Comparison of ENCODE assay signal across 17 cellular contexts in the genomic region with DNA sequence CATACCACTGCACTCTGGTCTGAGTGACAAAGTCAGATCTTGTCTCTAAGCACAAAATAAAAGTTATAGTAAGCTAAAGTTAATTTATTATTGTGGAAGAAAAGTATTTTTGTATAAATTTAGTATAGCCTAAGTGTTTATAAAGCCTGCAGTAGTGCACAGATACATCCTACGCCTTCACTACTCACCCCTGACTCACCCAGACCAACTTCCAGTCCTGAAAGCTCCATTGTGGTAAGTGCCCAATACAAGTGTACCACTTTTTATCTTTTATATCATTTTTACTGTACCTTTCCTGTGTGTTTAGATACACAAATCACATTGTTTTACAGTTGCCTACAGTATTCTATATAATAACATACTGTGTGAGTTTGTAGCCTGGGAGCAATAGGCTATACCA. TPM values are rescaled to one million over a fixed set of nuclear protein-coding genes. Genes with fewer than 3 reads are reported as not detected.
DNase-seq lines count a peak whose midpoint lies in the region; ATAC-seq, FAIRE-seq and TF ChIP-seq lines count a peak whose summit lies in the region.
"Had no signal": no experiment of that assay in that cellular context is flagged by ENCODE, and none has a peak within 500 bp of the region (broad histone marks: within the 10 kb centered on the region; RNA-seq: fewer than 3 reads in every experiment).

No MANE protein-coding gene starts in this region.

- H3K9me3 Mint-ChIP-seq in activated CD4-positive, alpha-beta memory T cell treated with anti-CD3 and anti-CD28 coated beads for 36 hours = no peaks in the 10 kb centered on the region
- no peaks in the 10 kb centered on the region for H3K9me3 Mint-ChIP-seq in glutamatergic neuron (ENCODE audit: unreplicated experiment)
- H3K9me3 Mint-ChIP-seq: T-helper 1 cell treated with Interleukin-12 subunit alpha and Interleukin-12 subunit beta and Interleukin-4 antibody, amounts not matched to agents 30 μg/mL and 1 μg/mL, for 36 hours; type B pancreatic cell had no signal

- no peak for TF ChIP-seq CTCF in glutamatergic neuron (IDR thresholded peaks at IDR 0.05; ENCODE audit: partially characterized antibody, unreplicated experiment)

- peak; percentile 16 for DNase-seq in stimulated activated CD4-positive, alpha-beta T cell treated with anti-CD3 and anti-CD28 coated beads, Interleukin-1b, Interleukin-23, amount 100 ng/mL, for 48 hours
- no peak for DNase-seq in stimulated activated CD4-positive, alpha-beta T cell treated with anti-CD3 and anti-CD28 coated beads, Interleukin-4, amount 100 ng/mL, for 24 hours
- DNase-seq in activated CD4-positive, alpha-beta memory T cell treated with anti-CD3 and anti-CD28 coated beads for 36 hours = peak; percentile 34
- DNase-seq in fibroblast of peridontal ligament (ENCODE audit: extremely low read depth) (peak; percentile 44), Ammon's horn (ENCODE audit: low spot score) (no peak), urothelium cell line (ENCODE audit: low spot score) (no peak), glutamatergic neuron (no peak)
- DNase-seq: activated T-cell treated with anti-CD3 and anti-CD28 coated beads, Interleukin-2, amount 50 U/mL, for 48 hours; aorta; NCI-H82; nucleus accumbens had no signal

- POLR2A ChIA-PET in activated CD4-positive, alpha-beta memory T cell treated with anti-CD3 and anti-CD28 coated beads for 36 hours (lab: Charles Lee) = no interaction called here

- peaks cover 24% of the 10 kb centered on the region for H3K4me1 Mint-ChIP-seq in activated CD4-positive, alpha-beta memory T cell treated with anti-CD3 and anti-CD28 coated beads for 36 hours (ENCODE audit: low read depth)
- H3K4me1 Mint-ChIP-seq in glutamatergic neuron (ENCODE audit: low read depth, unreplicated experiment) = peaks cover 3% of the 10 kb centered on the region

- H3K27me3 Mint-ChIP-seq in activated CD4-positive, alpha-beta memory T cell treated with anti-CD3 and anti-CD28 coated beads for 36 hours = no peaks in the 10 kb centered on the region
- H3K27me3 Mint-ChIP-seq in glutamatergic neuron (ENCODE audit: unreplicated experiment) = no peaks in the 10 kb centered on the region
- H3K27me3 Mint-ChIP-seq: type B pancreatic cell had no signal

- H3K27ac Mint-ChIP-seq in activated CD4-positive, alpha-beta memory T cell treated with anti-CD3 and anti-CD28 coated beads for 36 hours = no peak overlapping the region
- no peak overlapping the region for H3K27ac Mint-ChIP-seq in glutamatergic neuron (ENCODE audit: unreplicated experiment)
- H3K27ac Mint-ChIP-seq: type B pancreatic cell had no signal

- H3K36me3 Mint-ChIP-seq in activated CD4-positive, alpha-beta memory T cell treated with anti-CD3 and anti-CD28 coated beads for 36 hours = peaks cover 1% of the 10 kb centered on the region
- H3K36me3 Mint-ChIP-seq in glutamatergic neuron (ENCODE audit: unreplicated experiment) = no peaks in the 10 kb centered on the region

- ATAC-seq in HG03354 (IDR thresholded peaks at IDR 0.05; ENCODE audit: poor library complexity, severe bottlenecking, unreplicated experiment) = no peak
- ATAC-seq: sciatic nerve had no signal

- intact Hi-C loops in activated CD4-positive, alpha-beta memory T cell treated with anti-CD3 and anti-CD28 coated beads for 36 hours (cut with micrococcal nuclease) = loop anchor here (5.0 kb wide), 1 partner anchor 56 kb away; a partner anchor contains a TSS

- FAIRE-seq in urothelium cell line (lab: Jason Lieb, UNC) = no peak
- FAIRE-seq: HTR-8/SVneo, RCC 7860 had no signal

- CTCF ChIA-PET in activated CD4-positive, alpha-beta memory T cell treated with anti-CD3 and anti-CD28 coated beads for 36 hours (lab: Charles Lee) = interaction anchor here (1.6 kb wide), 1 partner anchor 21 kb away, joined by 5 read pairs; no protein-coding TSS in a partner anchor

- no peak overlapping the region for H3K4me3 Mint-ChIP-seq in activated CD4-positive, alpha-beta memory T cell treated with anti-CD3 and anti-CD28 coated beads for 36 hours
- no peak overlapping the region for H3K4me3 Mint-ChIP-seq in glutamatergic neuron (ENCODE audit: unreplicated experiment)
- H3K4me3 Mint-ChIP-seq: T-helper 1 cell treated with Interleukin-12 subunit alpha and Interleukin-12 subunit beta and Interleukin-4 antibody, amounts not matched to agents 30 μg/mL and 1 μg/mL, for 36 hours; type B pancreatic cell had no signal

RNA-seq across cellular contexts. Expression of a gene that starts 57.5 kb away (rescaled TPM):
- 10 to 100 TPM; 33.0 to 34.1 TPM for total RNA-seq in activated CD4-positive, alpha-beta memory T cell treated with anti-CD3 and anti-CD28 coated beads for 36 hours
- total RNA-seq in glutamatergic neuron (ENCODE audit: unreplicated experiment) = 294 TPM

Comparison
In these comparisons a context has a peak if more than half of its experiments do, and no peak if none do; other contexts are left out.
1. DNase-seq: peak in stimulated activated CD4-positive, alpha-beta T cell treated with anti-CD3 and anti-CD28 coated beads, Interleukin-1b, Interleukin-23, amount 100 ng/mL, for 48 hours (single experiment), activated CD4-positive, alpha-beta memory T cell treated with anti-CD3 and anti-CD28 coated beads for 36 hours (single experiment) and fibroblast of peridontal ligament (single experiment); none in stimulated activated CD4-positive, alpha-beta T cell treated with anti-CD3 and anti-CD28 coated beads, Interleukin-4, amount 100 ng/mL, for 24 hours (single experiment), Ammon's horn (single experiment), urothelium cell line (single experiment) and glutamatergic neuron (single experiment).